Comparison of ENCODE assay signal across 25 cellular contexts in genomic region chr7:55224810-55225209, GRCh38.
DNase-seq lines count a peak whose midpoint lies in the region; FAIRE-seq and TF ChIP-seq lines count a peak whose summit lies in the region.
"Had no signal": no experiment of that assay in that cellular context is flagged by ENCODE, and none has a peak within 500 bp of the region (broad histone marks: within the 10 kb centered on the region; RNA-seq: fewer than 3 reads in every experiment).

No MANE protein-coding gene starts in this region.

- no peak overlapping the region for H3K4me3 ChIP-seq in endodermal cell (ENCODE audit: low read length)
- H3K4me3 ChIP-seq: BLaER1, GM12878 had no signal

- no peaks in the 10 kb centered on the region for H3K4me1 ChIP-seq in endodermal cell (ENCODE audit: control insufficient read depth, insufficient read depth, low read length)
- H3K4me1 ChIP-seq: BE2C had no signal

- no peaks in the 10 kb centered on the region for H3K36me3 Mint-ChIP-seq in endodermal cell (ENCODE audit: low read depth)
- H3K36me3 Mint-ChIP-seq: CD14-positive monocyte; CD4-positive, alpha-beta memory T cell; CD4-positive, CD25-positive, alpha-beta regulatory T cell had no signal

- 87 to 100% methylated on average over 1 to 2 of the region's 2 CpGs for WGBS in endodermal cell (ENCODE audit: insufficient coverage in 1 of 2, insufficient read length in 1 of 2), 2 experiments

- H3K27ac ChIP-seq in endodermal cell (ENCODE audit: low read depth, low read length), result no peak overlapping the region
- H3K27ac ChIP-seq: BLaER1 had no signal

- H3K27ac Mint-ChIP-seq in endodermal cell, result no peak overlapping the region
- H3K27ac Mint-ChIP-seq: CD14-positive monocyte; CD4-positive, alpha-beta memory T cell; CD8-positive, alpha-beta memory T cell had no signal

- no peaks in the 10 kb centered on the region for H3K9me3 ChIP-seq in endodermal cell (ENCODE audit: control insufficient read depth, low read length)

- H3K9me3 Mint-ChIP-seq in endodermal cell, result peaks cover 9% of the 10 kb centered on the region

- H3K4me1 Mint-ChIP-seq in endodermal cell, result no peaks in the 10 kb centered on the region
- H3K4me1 Mint-ChIP-seq: CD14-positive monocyte; CD4-positive, alpha-beta memory T cell; CD4-positive, CD25-positive, alpha-beta regulatory T cell; CD8-positive, alpha-beta memory T cell had no signal

- H3K9ac ChIP-seq in endodermal cell (ENCODE audit: extremely low read depth, low read length, poor library complexity, severe bottlenecking), result no peak overlapping the region
- H3K9ac ChIP-seq: BLaER1 had no signal

- no peak for TF ChIP-seq CTCF in endodermal cell (conservative IDR thresholded peaks at IDR 0.05)

- H3K4me3 Mint-ChIP-seq in endodermal cell, result no peak overlapping the region
- H3K4me3 Mint-ChIP-seq: CD14-positive monocyte; CD4-positive, alpha-beta memory T cell; CD4-positive, CD25-positive, alpha-beta regulatory T cell; CD8-positive, alpha-beta memory T cell had no signal

- peaks cover 2% of the 10 kb centered on the region for H3K27me3 Mint-ChIP-seq in endodermal cell (ENCODE audit: insufficient read depth)

- peak; percentile 40 for FAIRE-seq in HTR-8/SVneo (lab: Jason Lieb, UNC)
- FAIRE-seq: GM12878, GM12892, GM18507 had no signal

- no peaks in the 10 kb centered on the region for H3K27me3 ChIP-seq in endodermal cell (ENCODE audit: control insufficient read depth, insufficient read depth, low read length, poor library complexity, severe bottlenecking)
- H3K27me3 ChIP-seq: BE2C, BLaER1 had no signal

- no peak for DNase-seq in HTR-8/SVneo (ENCODE audit: insufficient read length, low spot score)
- DNase-seq in endodermal cell, result peak; percentile 12
- DNase-seq in activated CD4-positive, alpha-beta T cell treated with anti-CD3 and anti-CD28 coated beads for 48 hours, result no peak
- DNase-seq in HK-2 (ENCODE audit: unreplicated experiment), result no peak
- DNase-seq in NCI-H2107 treated with DMSO at 0.1 percent for 48 hours (lab: John Stamatoyannopoulos, UW; ENCODE audit: unreplicated experiment), result no peak
- DNase-seq: 8988T; ACHN; BE2C; C1 segment of cervical spinal cord; CD4-positive, alpha-beta memory T cell; CD4-positive, CD25-positive, alpha-beta regulatory T cell; CD8-positive, alpha-beta memory T cell; COR-L47; DMS 273 treated with DMSO at 0.1 percent for 48 hours; DMS153; DMS53; DMS79; DND-41; EL; GDM1 had no signal

- H3K36me3 ChIP-seq in endodermal cell (ENCODE audit: control insufficient read depth, insufficient read depth, low read length), result no peaks in the 10 kb centered on the region
- H3K36me3 ChIP-seq: BE2C, BLaER1 had no signal
